In the genomic region with DNA sequence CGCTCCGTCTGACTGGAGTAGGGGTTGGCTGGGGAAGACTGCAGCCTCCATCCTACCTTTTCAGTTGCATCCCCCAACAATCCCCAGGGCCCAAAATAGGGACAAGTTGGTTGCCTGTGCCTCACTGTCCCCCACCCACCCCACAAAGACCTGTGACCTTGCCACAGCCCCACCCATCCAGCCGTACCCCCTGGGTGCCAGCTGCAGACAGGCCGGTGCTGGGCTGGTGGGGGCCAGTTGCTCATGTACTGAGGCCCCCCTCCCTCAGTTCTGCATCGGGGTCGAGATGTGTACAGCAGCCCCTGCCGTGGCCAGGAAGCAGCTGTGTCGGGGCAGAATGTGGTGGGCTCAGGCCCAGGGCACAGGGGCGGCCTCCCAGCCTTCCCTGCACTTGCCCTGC, we compare ENCODE assay signal across 27 cellular contexts. TPM values are rescaled to one million over a fixed set of nuclear protein-coding genes. Genes with fewer than 3 reads are reported as not detected.
DNase-seq lines count a peak whose midpoint lies in the region; ATAC-seq and TF ChIP-seq lines count a peak whose summit lies in the region.
"Had no signal": no experiment of that assay in that cellular context is flagged by ENCODE, and none has a peak within 500 bp of the region (broad histone marks: within the 10 kb centered on the region; RNA-seq: fewer than 3 reads in every experiment).

No MANE protein-coding gene starts in this region.

- H3K4me3 ChIP-seq in heart left ventricle = no peak overlapping the region
- no peak overlapping the region for H3K4me3 ChIP-seq in right atrium auricular region
- H3K4me3 ChIP-seq in choroid plexus epithelial cell (ENCODE audit: low read depth, low read length) = no peak overlapping the region
- no peak overlapping the region for H3K4me3 ChIP-seq in right cardiac atrium (ENCODE audit: low read length)
- H3K4me3 ChIP-seq: GM12878 had no signal

- H3K9me3 ChIP-seq in heart left ventricle (no peaks in the 10 kb centered on the region), right atrium auricular region (no peaks in the 10 kb centered on the region), right cardiac atrium (ENCODE audit: control insufficient read depth, low read length) (no peaks in the 10 kb centered on the region)

- H3K36me3 ChIP-seq in heart left ventricle = no peaks in the 10 kb centered on the region
- no peaks in the 10 kb centered on the region for H3K36me3 ChIP-seq in right atrium auricular region

- WGBS in heart left ventricle, 4 donors = 68 to 81% (median 75%) methylated on average over 7 to 9 of the region's 9 CpGs
- 78% methylated on average over 9 of the region's 9 CpGs for WGBS in right cardiac atrium

- in situ Hi-C loops in G401 (cut with HindIII; ENCODE audit: low sequenced_read_pairs) = no loop called here

- H3K27ac ChIP-seq in heart left ventricle = peak overlapping the region in 7 of 12 donors; percentile 14 to 98 (median 86)
- peak overlapping the region in 1 of 2 donors; percentile 77 for H3K27ac ChIP-seq in right atrium auricular region
- H3K27ac ChIP-seq in right cardiac atrium (ENCODE audit: low read length) = peak overlapping the region; percentile 24

- TF ChIP-seq POLR2A in heart left ventricle (IDR thresholded peaks at IDR 0.05) = no peak

- DNase-seq in heart left ventricle = peak in 1 of 5 donors; percentile 27
- no peak for DNase-seq in right atrium auricular region (ENCODE audit: low spot score)
- DNase-seq in choroid plexus epithelial cell (ENCODE audit: low read depth) = peak; percentile 44
- DNase-seq in right cardiac atrium = peak in 2 of 3 donors; percentile 36 to 61
- DNase-seq in G401 (ENCODE audit: low spot score) = no peak
- DNase-seq in NCI-H748 treated with DMSO at 0.1 percent for 48 hours (lab: John Stamatoyannopoulos, UW) = no peak
- no peak for DNase-seq in activated naive CD4-positive, alpha-beta T cell treated with anti-CD3 and anti-CD28 coated beads, Interleukin-2, amount 50 U/mL, for 16 hours
- DNase-seq: CD4-positive, CD25-positive, alpha-beta regulatory T cell; COR-L47; GDM1; GOT3; HCEC 1CT; KBM-7; MV-4-11; NCI-H1105; NCI-H146; NCI-H1930; NCI-H446; NCI-H524 treated with DMSO at 0.1 percent for 48 hours; NCI-H82; NK-92 treated with Interleukin-12 subunit alpha and Interleukin-12 subunit beta, amount 100 ng/mL, for 24 hours; PC-3 had no signal

- TF ChIP-seq CTCF in heart left ventricle (IDR thresholded peaks at IDR 0.05) (no peak), right atrium auricular region (IDR thresholded peaks at IDR 0.05) (no peak), choroid plexus epithelial cell (conservative IDR thresholded peaks at IDR 0.05; ENCODE audit: low read depth, low read length) (no peak)

- H3K27me3 ChIP-seq in heart left ventricle (peaks cover 0 to 30% (median 6%) of the 10 kb centered on the region in 9 donors), right atrium auricular region (no peaks in the 10 kb centered on the region), right cardiac atrium (ENCODE audit: control insufficient read depth, insufficient read depth) (no peaks in the 10 kb centered on the region)

- intact Hi-C loops in heart left ventricle (cut with DNase I) (loop anchor here in 2 of 10 donors (5.0 kb wide), 2 partner anchors 36 to 191 kb away; a partner anchor contains a TSS), right cardiac atrium (cut with DNase I) (loop anchor here in 1 of 4 donors (5.0 kb wide), 1 partner anchor 36 kb away; a partner anchor contains a TSS)

- peaks cover 0 to 72% (median 34%) of the 10 kb centered on the region in 12 donors for H3K4me1 ChIP-seq in heart left ventricle
- peaks cover 0 to 73% of the 10 kb centered on the region in 2 donors for H3K4me1 ChIP-seq in right atrium auricular region
- no peaks in the 10 kb centered on the region for H3K4me1 ChIP-seq in right cardiac atrium (ENCODE audit: control insufficient read depth, insufficient read depth, low read length)

- no peak for ATAC-seq in heart left ventricle
- no peak for ATAC-seq in right cardiac atrium
- ATAC-seq: GM12878, PC-3 had no signal

RNA-seq across cellular contexts. Expression of a gene that starts 0.4 kb away (rescaled TPM):
- total RNA-seq in heart left ventricle (10 to 100 TPM in 2 of 9 donors, 1 to 10 TPM in 5, under 1 TPM in 2; 0.16 to 14.9 (median 2.7) TPM), right atrium auricular region (1 to 10 TPM in 1 of 2 donors, under 1 TPM in 1; 0.24 to 1.1 TPM), right cardiac atrium (10 to 100 TPM in 2 of 4 donors, 1 to 10 TPM in 2; 4.3 to 16.7 (median 9.7) TPM)
- polyA plus RNA-seq in heart left ventricle (1 to 10 TPM in 1 of 2 donors, under 1 TPM in 1; 0.14 to 5.8 TPM), right cardiac atrium (2.4 TPM)
- total RNA-seq in G401 (2014; rRNA removed; shearing (Covaris generic)) = not detected in 2 replicates
- total RNA-seq: A172; CD4-positive, CD25-positive, alpha-beta regulatory T cell; GM12878; MCF 10A; PC-3; SK-MEL-5 had no signal
- polyA plus RNA-seq: CD4-positive, CD25-positive, alpha-beta regulatory T cell; GM12878 had no signal

RNA-seq across cellular contexts. Expression of a gene that starts 5.9 kb away (rescaled TPM):
- 1,000 to 10,000 TPM; 1,152 to 4,769 (median 3,109) TPM for total RNA-seq in heart left ventricle
- polyA plus RNA-seq in heart left ventricle = 1,000 to 10,000 TPM; 2,982 to 5,295 TPM
- 1,000 to 10,000 TPM; 1,799 to 2,426 TPM for total RNA-seq in right atrium auricular region
- total RNA-seq in right cardiac atrium = 1,000 to 10,000 TPM; 3,127 to 5,556 (median 4,402) TPM
- polyA plus RNA-seq in right cardiac atrium = 6,981 TPM
- 4.7 TPM in 1 of 2 replicates, not detected in the other for total RNA-seq in G401 (2014; rRNA removed; shearing (Covaris generic))
- total RNA-seq: A172, GM12878, PC-3, SK-MEL-5 had no signal
- polyA plus RNA-seq: GM12878 had no signal

RNA-seq across cellular contexts. Expression of a gene that starts 9.1 kb away (rescaled TPM):
- 10 to 100 TPM; 15.0 to 35.3 (median 19.4) TPM for total RNA-seq in heart left ventricle
- polyA plus RNA-seq in heart left ventricle = 10 to 100 TPM; 31.2 to 57.3 TPM
- total RNA-seq in right atrium auricular region = 10 to 100 TPM; 27.4 to 37.5 TPM
- 10 to 100 TPM; 24.8 to 30.4 (median 27.6) TPM for total RNA-seq in right cardiac atrium
- 44.5 TPM for polyA plus RNA-seq in right cardiac atrium
- 52.2 and 79.6 TPM in 2 replicates for total RNA-seq in G401 (2014; rRNA removed; shearing (Covaris generic))

RNA-seq across cellular contexts. Expression of a gene that starts 13.2 kb away (rescaled TPM):
- total RNA-seq in heart left ventricle = 10 to 100 TPM in 1 of 9 donors, 1 to 10 TPM in 8; 1.5 to 16.7 (median 5.0) TPM
- 10 to 100 TPM in 1 of 2 donors, 1 to 10 TPM in 1; 3.9 to 11.3 TPM for polyA plus RNA-seq in heart left ventricle
- 10 to 100 TPM in 1 of 2 donors, 1 to 10 TPM in 1; 6.5 to 11.8 TPM for total RNA-seq in right atrium auricular region
- 1 to 10 TPM; 2.8 to 6.2 (median 4.8) TPM for total RNA-seq in right cardiac atrium
- polyA plus RNA-seq in right cardiac atrium = 6.2 TPM
- total RNA-seq in G401 (2014; rRNA removed; shearing (Covaris generic)) = 2.1 and 6.2 TPM in 2 replicates
- total RNA-seq: GM12878, SK-MEL-5 had no signal

RNA-seq across cellular contexts. Expression of a gene that starts 31.1 kb away (rescaled TPM):
- total RNA-seq in heart left ventricle = 10 to 100 TPM in 2 of 9 donors, 1 to 10 TPM in 7; 1.9 to 23.7 (median 6.4) TPM
- polyA plus RNA-seq in heart left ventricle = 1 to 10 TPM in 1 of 2 donors, under 1 TPM in 1; 0.46 to 3.9 TPM
- total RNA-seq in right atrium auricular region = 10 to 100 TPM; 10.8 to 11.3 TPM
- total RNA-seq in right cardiac atrium = 10 to 100 TPM in 3 of 4 donors, 1 to 10 TPM in 1; 9.8 to 21.2 (median 13.1) TPM
- 7.0 TPM for polyA plus RNA-seq in right cardiac atrium
- not detected in 2 replicates for total RNA-seq in G401 (2014; rRNA removed; shearing (Covaris generic))
- total RNA-seq: LHCN-M2, SK-MEL-5 had no signal
- polyA plus RNA-seq: CD4-positive, CD25-positive, alpha-beta regulatory T cell had no signal

Comparison
In these comparisons a context has a peak if more than half of its experiments do, and no peak if none do; other contexts are left out.
1. DNase-seq: peak in choroid plexus epithelial cell (single experiment) and right cardiac atrium (2 of 3); none in right atrium auricular region (single experiment), G401 (single experiment), NCI-H748 treated with DMSO at 0.1 percent for 48 hours (single experiment) and activated naive CD4-positive, alpha-beta T cell treated with anti-CD3 and anti-CD28 coated beads, Interleukin-2, amount 50 U/mL, for 16 hours (single experiment).
2. RNA of a gene that starts 5.9 kb away (total RNA-seq): 3,127 to 5,556 TPM in right cardiac atrium, 1,152 to 4,769 TPM in heart left ventricle and 1,799 to 2,426 TPM in right atrium auricular region; 4.7 TPM in G401; every median in the first group is over 100 times any median in the second.